Comparison of ENCODE assay signal across 9 cellular contexts in the genomic region with DNA sequence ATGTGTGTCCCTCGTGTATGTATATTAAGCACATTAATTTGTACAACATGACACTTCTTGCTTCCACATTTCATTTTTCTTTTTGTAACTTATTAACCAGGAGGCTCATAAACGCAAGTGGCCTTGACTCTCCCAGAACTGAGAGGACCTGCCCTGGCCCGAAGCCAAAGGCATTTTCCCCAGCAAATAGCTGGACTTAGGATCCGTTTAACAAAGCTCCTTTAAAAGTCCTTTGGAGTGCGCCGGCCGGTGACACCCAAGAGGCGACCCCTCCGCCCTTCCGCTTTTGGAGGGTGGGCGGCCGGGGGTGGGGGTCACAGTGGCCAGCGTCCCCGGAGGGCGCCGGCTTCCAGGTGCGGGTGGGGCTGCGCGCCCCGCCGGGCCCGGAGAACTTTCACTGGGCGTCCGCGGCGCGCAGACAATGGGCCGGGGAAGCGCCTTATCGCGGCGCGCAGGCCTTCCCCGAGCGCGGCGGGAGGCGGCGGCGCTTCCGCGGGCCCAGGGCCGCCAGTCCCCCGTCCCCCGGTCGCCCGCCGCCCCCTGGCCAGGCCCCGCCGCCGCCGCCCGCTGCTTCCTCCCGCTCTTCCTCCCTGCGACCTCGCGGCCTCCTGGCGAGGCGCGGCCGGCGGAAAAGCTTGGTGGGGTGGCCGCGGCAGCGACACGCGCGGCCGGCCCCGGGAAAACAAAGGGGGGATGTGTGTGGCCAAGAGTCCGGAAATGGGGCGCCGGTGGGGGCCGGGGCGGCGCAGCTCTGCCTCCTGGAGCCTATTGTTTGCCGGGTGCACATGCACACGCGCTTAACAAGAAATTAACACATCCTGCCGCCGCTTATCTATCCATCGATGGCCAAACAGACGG.
DNase-seq lines count a peak whose midpoint lies in the region; ATAC-seq, FAIRE-seq and TF ChIP-seq lines count a peak whose summit lies in the region.
"Had no signal": no experiment of that assay in that cellular context is flagged by ENCODE, and none has a peak within 500 bp of the region (broad histone marks: within the 10 kb centered on the region; RNA-seq: fewer than 3 reads in every experiment).

No MANE protein-coding gene starts in this region.

- peaks cover 12% of the 10 kb centered on the region for H3K27me3 Mint-ChIP-seq in Calu3 (ENCODE audit: unreplicated experiment)
- no peaks in the 10 kb centered on the region for H3K27me3 Mint-ChIP-seq in nephron (ENCODE audit: low read depth)

- DNase-seq in Calu3, result peak; percentile 65
- peak; percentile 11 for DNase-seq in RKO (ENCODE audit: low spot score)
- peak; percentile 54 to 70 for DNase-seq in frontal cortex (ENCODE audit: low spot score in 2 of 2)
- no peak for DNase-seq in OCI-M1 (lab: John Stamatoyannopoulos, UW)
- DNase-seq in DMS79 (lab: John Stamatoyannopoulos, UW), result no peak

- H3K4me1 Mint-ChIP-seq in Calu3 (ENCODE audit: low read depth, unreplicated experiment), result peaks cover 8% of the 10 kb centered on the region
- H3K4me1 Mint-ChIP-seq in nephron, result peaks cover 23% of the 10 kb centered on the region
- H3K4me1 Mint-ChIP-seq: activated naive CD4-positive, alpha-beta T cell treated with anti-CD3 and anti-CD28 coated beads, Interleukin-2, amount 50 U/mL, for 24 hours had no signal

- intact Hi-C loops in Calu3 (cut with micrococcal nuclease; ENCODE audit: unreplicated experiment), result no loop called here

- CTCF ChIA-PET in Calu3 (lab: Charles Lee), result interaction anchor here (0.5 to 1.0 kb wide), 2 partner anchors 262 to 1388 kb away, joined by 3 read pairs; no protein-coding TSS in a partner anchor

- H3K4me3 Mint-ChIP-seq in Calu3 (ENCODE audit: low read depth, unreplicated experiment) (peak overlapping the region; percentile 65), nephron (peak overlapping the region; percentile 70 to 86 (median 83))
- H3K4me3 Mint-ChIP-seq: activated naive CD4-positive, alpha-beta T cell treated with anti-CD3 and anti-CD28 coated beads, Interleukin-2, amount 50 U/mL, for 24 hours had no signal

- no peak for FAIRE-seq in frontal cortex (lab: Jason Lieb, UNC)

- H3K9me3 Mint-ChIP-seq in Calu3 (ENCODE audit: low read depth, unreplicated experiment) (peaks cover 12% of the 10 kb centered on the region), nephron (peaks cover 28% of the 10 kb centered on the region)
- H3K9me3 Mint-ChIP-seq: activated naive CD4-positive, alpha-beta T cell treated with anti-CD3 and anti-CD28 coated beads, Interleukin-2, amount 50 U/mL, for 24 hours had no signal

- BruUV-seq in Calu3 (replicated peaks; lab: Mats Ljungman, UMichigan), result no TSS peak

- ATAC-seq in GM18870 (IDR thresholded peaks at IDR 0.05; ENCODE audit: unreplicated experiment) (no peak), GM19463 (IDR thresholded peaks at IDR 0.05; ENCODE audit: unreplicated experiment) (no peak)

- peaks cover 6% of the 10 kb centered on the region for H3K36me3 Mint-ChIP-seq in Calu3 (ENCODE audit: insufficient read depth, unreplicated experiment)
- peaks cover 4% of the 10 kb centered on the region for H3K36me3 Mint-ChIP-seq in nephron (ENCODE audit: low read depth)
- H3K36me3 Mint-ChIP-seq: activated naive CD4-positive, alpha-beta T cell treated with anti-CD3 and anti-CD28 coated beads, Interleukin-2, amount 50 U/mL, for 24 hours had no signal

- TF ChIP-seq CTCF in Calu3 (IDR thresholded peaks at IDR 0.05; ENCODE audit: unreplicated experiment), result no peak
- no peak for TF ChIP-seq CTCF in nephron (IDR thresholded peaks at IDR 0.05; ENCODE audit: unreplicated experiment in 3 of 3)

- H3K27ac Mint-ChIP-seq in Calu3 (ENCODE audit: unreplicated experiment) (no peak overlapping the region), nephron (peak overlapping the region; percentile 96 to 98 (median 97))
- H3K27ac Mint-ChIP-seq: activated naive CD4-positive, alpha-beta T cell treated with anti-CD3 and anti-CD28 coated beads, Interleukin-2, amount 50 U/mL, for 24 hours had no signal

Comparison
In these comparisons a context has a peak if more than half of its experiments do, and no peak if none do; other contexts are left out.
1. DNase-seq: peak in Calu3 (single experiment), RKO (single experiment) and frontal cortex (2 of 2); none in OCI-M1 (single experiment) and DMS79 (single experiment).